ENCODE assay signal across 16 cellular contexts in the genomic region with DNA sequence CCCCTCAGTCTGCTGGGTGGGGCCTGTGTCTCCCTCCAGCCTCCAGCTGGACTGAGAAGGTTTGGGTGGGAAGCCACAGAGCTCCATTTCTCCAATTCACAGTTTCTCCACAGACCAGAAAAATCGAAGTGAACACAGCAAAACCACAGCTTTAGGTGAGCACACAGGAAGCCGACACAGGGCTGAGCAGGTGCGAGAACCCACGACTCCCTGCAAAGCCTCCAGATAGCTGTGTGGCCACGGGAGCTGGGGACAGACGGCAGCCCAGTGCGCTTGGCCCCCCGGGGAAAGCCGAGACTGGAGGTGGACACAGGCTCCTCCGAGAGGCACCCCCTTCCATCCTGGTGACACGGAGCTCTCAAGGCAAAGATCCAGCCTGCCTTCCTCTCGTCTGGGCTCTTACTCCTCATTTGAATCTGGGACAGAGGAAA. TPM values are rescaled to one million over a fixed set of nuclear protein-coding genes. Genes with fewer than 3 reads are reported as not detected.
DNase-seq lines count a peak whose midpoint lies in the region; ATAC-seq, FAIRE-seq and TF ChIP-seq lines count a peak whose summit lies in the region.
"Had no signal": no experiment of that assay in that cellular context is flagged by ENCODE, and none has a peak within 500 bp of the region (broad histone marks: within the 10 kb centered on the region; RNA-seq: fewer than 3 reads in every experiment).

No MANE protein-coding gene starts in this region.

- FAIRE-seq in GM12891 (lab: Jason Lieb, UNC), result no peak
- FAIRE-seq: endometrium had no signal

- H3K4me1 Mint-ChIP-seq in CD4-positive, CD25-positive, alpha-beta regulatory T cell, result peaks cover 10 to 67% (median 50%) of the 10 kb centered on the region in 4 donors
- H3K4me1 Mint-ChIP-seq in activated CD4-positive, alpha-beta memory T cell treated with anti-CD3 and anti-CD28 coated beads, Interleukin-2, amount 10 ng/mL, durations not matched to agents 7 days and 5 days, result peaks cover 57% of the 10 kb centered on the region

- peak overlapping the region; percentile 57 for H3K4me3 ChIP-seq in CD4-positive, CD25-positive, alpha-beta regulatory T cell (ENCODE audit: low read depth, low read length)
- H3K4me3 ChIP-seq in gastrocnemius medialis (no peak overlapping the region), MG63 (no peak overlapping the region), psoas muscle (no peak overlapping the region)
- H3K4me3 ChIP-seq: suprapubic skin had no signal

- peak overlapping the region; percentile 56 for H3K27ac ChIP-seq in CD4-positive, CD25-positive, alpha-beta regulatory T cell (ENCODE audit: insufficient read depth, low read length, poor library complexity, severe bottlenecking)
- no peak overlapping the region for H3K27ac ChIP-seq in gastrocnemius medialis
- no peak overlapping the region for H3K27ac ChIP-seq in psoas muscle
- H3K27ac ChIP-seq: foreskin keratinocyte, suprapubic skin had no signal

- peak; percentile 72 to 75 for ATAC-seq in CD4-positive, CD25-positive, alpha-beta regulatory T cell (ENCODE audit: low read depth in 2 of 2)
- ATAC-seq in gastrocnemius medialis, result no peak
- no peak for ATAC-seq in psoas muscle
- ATAC-seq: foreskin keratinocyte, left ventricle myocardium superior had no signal

- H3K9me3 ChIP-seq in CD4-positive, CD25-positive, alpha-beta regulatory T cell (ENCODE audit: control insufficient read depth in 2 of 2, low read length in 2 of 2), result no peaks in the 10 kb centered on the region
- H3K9me3 ChIP-seq in gastrocnemius medialis, result no peaks in the 10 kb centered on the region
- H3K9me3 ChIP-seq in MG63, result no peaks in the 10 kb centered on the region
- H3K9me3 ChIP-seq in psoas muscle, result no peaks in the 10 kb centered on the region
- H3K9me3 ChIP-seq: suprapubic skin had no signal

- peak overlapping the region; percentile 94 to 97 (median 96) for H3K27ac Mint-ChIP-seq in CD4-positive, CD25-positive, alpha-beta regulatory T cell
- H3K27ac Mint-ChIP-seq in activated CD4-positive, alpha-beta memory T cell treated with anti-CD3 and anti-CD28 coated beads, Interleukin-2, amount 10 ng/mL, durations not matched to agents 7 days and 5 days, result peak overlapping the region; percentile 44

- H3K36me3 Mint-ChIP-seq in CD4-positive, CD25-positive, alpha-beta regulatory T cell, result peaks cover 8% of the 10 kb centered on the region
- peaks cover 17% of the 10 kb centered on the region for H3K36me3 Mint-ChIP-seq in activated CD4-positive, alpha-beta memory T cell treated with anti-CD3 and anti-CD28 coated beads, Interleukin-2, amount 10 ng/mL, durations not matched to agents 7 days and 5 days (ENCODE audit: low read depth)

- DNase-seq in CD4-positive, CD25-positive, alpha-beta regulatory T cell, result peak in 2 of 3 donors; percentile 46 to 73
- DNase-seq in GM12891 (ENCODE audit: insufficient read length, low spot score), result peak; percentile 42
- DNase-seq in activated CD4-positive, alpha-beta memory T cell treated with anti-CD3 and anti-CD28 coated beads, Interleukin-2, amount 10 ng/mL, durations not matched to agents 7 days and 5 days, result peak; percentile 50
- peak; percentile 45 for DNase-seq in central memory CD4-positive, alpha-beta T cell
- no peak for DNase-seq in gastrocnemius medialis
- DNase-seq in MG63, result no peak
- DNase-seq in psoas muscle, result no peak
- DNase-seq in GF-D8 (lab: John Stamatoyannopoulos, UW), result no peak
- DNase-seq: AML-193, foreskin keratinocyte, left ventricle myocardium superior, NCI-H1105, NCI-H2171, RPMI8226 had no signal

- no peaks in the 10 kb centered on the region for H3K27me3 ChIP-seq in CD4-positive, CD25-positive, alpha-beta regulatory T cell (ENCODE audit: control insufficient read depth, insufficient read depth, low read length)
- H3K27me3 ChIP-seq in gastrocnemius medialis (no peaks in the 10 kb centered on the region), MG63 (no peaks in the 10 kb centered on the region), psoas muscle (ENCODE audit: insufficient read depth in 3 of 3, low read length in 2 of 3) (no peaks in the 10 kb centered on the region)
- H3K27me3 ChIP-seq: foreskin keratinocyte, suprapubic skin had no signal

- POLR2A ChIA-PET in activated CD4-positive, alpha-beta memory T cell treated with anti-CD3 and anti-CD28 coated beads, Interleukin-2, amount 10 ng/mL, durations not matched to agents 7 days and 5 days (lab: Charles Lee), result interaction anchor here (1.1 kb wide), 1 partner anchor 31 kb away, joined by 3 read pairs; no protein-coding TSS in a partner anchor

- 81 to 92% (median 86%) methylated on average over 12 of the region's 12 CpGs for WGBS in psoas muscle, 3 donors

- in situ Hi-C loops in gastrocnemius medialis (cut with MboI; ENCODE audit: low sequenced_read_pairs in 4 of 4), result no loop called here

- H3K4me3 Mint-ChIP-seq in CD4-positive, CD25-positive, alpha-beta regulatory T cell, result peak overlapping the region; percentile 78 to 89 (median 82)
- H3K4me3 Mint-ChIP-seq in activated CD4-positive, alpha-beta memory T cell treated with anti-CD3 and anti-CD28 coated beads, Interleukin-2, amount 10 ng/mL, durations not matched to agents 7 days and 5 days, result peak overlapping the region; percentile 26

- CTCF ChIA-PET in activated CD4-positive, alpha-beta memory T cell treated with anti-CD3 and anti-CD28 coated beads, Interleukin-2, amount 10 ng/mL, durations not matched to agents 7 days and 5 days (lab: Charles Lee), result interaction anchor here (1.3 to 2.1 kb wide), 4 partner anchors 10 to 77 kb away, joined by 3 to 10 read pairs (median 6); no protein-coding TSS in a partner anchor

- H3K36me3 ChIP-seq in CD4-positive, CD25-positive, alpha-beta regulatory T cell (ENCODE audit: control insufficient read depth, insufficient read depth, low read length), result no peaks in the 10 kb centered on the region
- H3K36me3 ChIP-seq in gastrocnemius medialis, result peaks cover 0 to 28% of the 10 kb centered on the region in 2 donors
- H3K36me3 ChIP-seq in MG63, result no peaks in the 10 kb centered on the region
- peaks cover 0 to 48% of the 10 kb centered on the region in 2 donors for H3K36me3 ChIP-seq in psoas muscle (ENCODE audit: insufficient read depth in 1 of 2, low read depth in 1 of 2)

- H3K27me3 Mint-ChIP-seq in CD4-positive, CD25-positive, alpha-beta regulatory T cell, result no peaks in the 10 kb centered on the region
- H3K27me3 Mint-ChIP-seq in activated CD4-positive, alpha-beta memory T cell treated with anti-CD3 and anti-CD28 coated beads, Interleukin-2, amount 10 ng/mL, durations not matched to agents 7 days and 5 days, result peaks cover 19% of the 10 kb centered on the region

- TF ChIP-seq POLR2A in GM12891 (IDR thresholded peaks at IDR 0.05; ENCODE audit: low read depth, low read length) (no peak), gastrocnemius medialis (IDR thresholded peaks at IDR 0.05) (no peak)

- H3K4me1 ChIP-seq in CD4-positive, CD25-positive, alpha-beta regulatory T cell (ENCODE audit: control insufficient read depth, insufficient read depth, low read length, poor library complexity, severe bottlenecking), result peaks cover 59% of the 10 kb centered on the region
- no peaks in the 10 kb centered on the region for H3K4me1 ChIP-seq in gastrocnemius medialis
- H3K4me1 ChIP-seq in psoas muscle, result no peaks in the 10 kb centered on the region
- H3K4me1 ChIP-seq: foreskin keratinocyte, suprapubic skin had no signal

- intact Hi-C loops in gastrocnemius medialis (cut with DNase I; ENCODE audit: low total_unique reads) (no loop called here), psoas muscle (cut with DNase I) (no loop called here)

- TF ChIP-seq CTCF in gastrocnemius medialis (IDR thresholded peaks at IDR 0.05 in 4 of 5, conservative IDR thresholded peaks at IDR 0.05 in 1 of 5) (no peak), psoas muscle (IDR thresholded peaks at IDR 0.05) (no peak)

- H3K9me3 Mint-ChIP-seq in CD4-positive, CD25-positive, alpha-beta regulatory T cell, result peaks cover 0 to 11% (median 0%) of the 10 kb centered on the region in 7 donors
- H3K9me3 Mint-ChIP-seq in activated CD4-positive, alpha-beta memory T cell treated with anti-CD3 and anti-CD28 coated beads, Interleukin-2, amount 10 ng/mL, durations not matched to agents 7 days and 5 days, result peaks cover 14% of the 10 kb centered on the region

TF ChIP-seq in GM12891, 5 proteins besides CTCF, POLR2A, EP300 and RAD21:
- TF ChIP-seq TAF1 (IDR thresholded peaks at IDR 0.05; ENCODE audit: low read depth, low read length) (no peak), SPI1 (IDR thresholded peaks at IDR 0.05; ENCODE audit: low read depth, low read length) (no peak), POU2F2 (IDR thresholded peaks at IDR 0.05; ENCODE audit: low read depth, low read length) (no peak), PAX5 (IDR thresholded peaks at IDR 0.05; ENCODE audit: insufficient read depth, low read length, severe bottlenecking) (no peak), POLR2AphosphoS5 (IDR thresholded peaks at IDR 0.05; ENCODE audit: low read depth, low read length) (no peak)

RNA-seq across cellular contexts. Expression of a gene that starts 29.0 kb away (rescaled TPM):
- total RNA-seq in CD4-positive, CD25-positive, alpha-beta regulatory T cell, result 25.7 TPM
- 10 to 100 TPM; 70.2 to 92.1 (median 79.2) TPM for polyA plus RNA-seq in CD4-positive, CD25-positive, alpha-beta regulatory T cell
- polyA plus RNA-seq in GM12891 (2012; ENCODE audit: low read depth, missing spikeins), result 62.7 TPM
- total RNA-seq in activated CD4-positive, alpha-beta memory T cell treated with anti-CD3 and anti-CD28 coated beads, Interleukin-2, amount 10 ng/mL, durations not matched to agents 7 days and 5 days, result 10 to 100 TPM; 23.0 to 24.1 TPM
- total RNA-seq in gastrocnemius medialis, result 100 to 1,000 TPM in 1 of 4 donors, 10 to 100 TPM in 3; 75.0 to 127 (median 97.4) TPM
- 44.4 and 58.0 TPM in 2 replicates for total RNA-seq in MG63 (2014; rRNA removed; shearing (Covaris generic); ENCODE audit: low replicate concordance)
- total RNA-seq in psoas muscle, result 100 to 1,000 TPM in 2 of 4 donors, 10 to 100 TPM in 2; 76.2 to 153 (median 108) TPM
- 100 to 1,000 TPM; 128 to 193 (median 172) TPM for polyA plus RNA-seq in psoas muscle

Comparison
In these comparisons a context has a peak if more than half of its experiments do, and no peak if none do; other contexts are left out.
1. ATAC-seq: peak in CD4-positive, CD25-positive, alpha-beta regulatory T cell (2 of 2); none in gastrocnemius medialis (0 of 2) and psoas muscle (0 of 4).
2. DNase-seq: peak in CD4-positive, CD25-positive, alpha-beta regulatory T cell (2 of 3), GM12891 (single experiment), activated CD4-positive, alpha-beta memory T cell treated with anti-CD3 and anti-CD28 coated beads, Interleukin-2, amount 10 ng/mL, durations not matched to agents 7 days and 5 days (single experiment) and central memory CD4-positive, alpha-beta T cell (single experiment); none in gastrocnemius medialis (0 of 2), MG63 (single experiment), psoas muscle (0 of 2) and GF-D8 (single experiment).